In genomic region chr6:28586273-28586672, GRCh38 we compare ENCODE assay signal across 1 cellular context.
TF ChIP-seq lines count a peak whose summit lies in the region.

No MANE protein-coding gene starts in this region.

TF ChIP-seq in HepG2, 621 proteins besides CTCF, POLR2A, EP300 and RAD21 (continued from another document):
- TF ChIP-seq PRDM10 (CRISPR knock-in tag; IDR thresholded peaks at IDR 0.05; ENCODE audit: low read depth) (no peak), AFF4 (CRISPR knock-in tag; IDR thresholded peaks at IDR 0.05) (no peak), NFKB2 (CRISPR knock-in tag; IDR thresholded peaks at IDR 0.05; ENCODE audit: borderline replicate concordance) (no peak), ZNF24 (IDR thresholded peaks at IDR 0.05) (no peak), AKNA (CRISPR knock-in tag; IDR thresholded peaks at IDR 0.05; ENCODE audit: borderline replicate concordance) (no peak), ZXDC (CRISPR knock-in tag; IDR thresholded peaks at IDR 0.05) (no peak), CCDC6 (CRISPR knock-in tag; IDR thresholded peaks at IDR 0.05) (no peak), HMG20B (CRISPR knock-in tag; conservative IDR thresholded peaks at IDR 0.05) (no peak), ATF7 (IDR thresholded peaks at IDR 0.05) (no peak), ATF7 (CRISPR knock-in tag; IDR thresholded peaks at IDR 0.05) (no peak)
TF ChIP-seq in HepG2: peak in this region for 13.
